In the genomic region with DNA sequence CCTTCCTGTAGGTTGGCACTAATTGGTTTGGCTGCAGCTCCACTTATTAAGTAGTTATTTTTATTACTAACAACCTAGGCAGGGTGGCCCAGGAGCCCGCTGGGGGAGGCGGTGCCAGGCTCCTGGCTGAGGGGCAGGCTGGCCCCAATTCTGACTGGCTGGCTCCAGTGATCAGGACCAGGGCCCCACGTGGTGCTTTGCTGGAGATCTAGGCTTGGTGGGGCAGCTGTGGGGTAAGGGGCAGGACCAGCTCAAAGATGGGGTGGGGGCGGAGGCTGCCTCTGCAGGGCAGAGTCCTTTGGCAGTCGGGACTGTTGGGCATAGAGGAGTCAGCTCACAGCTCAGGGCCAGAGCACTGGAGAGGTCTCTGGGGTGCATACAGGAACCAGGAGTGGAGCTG, we compare ENCODE assay signal across 2 cellular contexts.
TF ChIP-seq lines count a peak whose summit lies in the region.

No MANE protein-coding gene starts in this region.

TF ChIP-seq in liver, 16 proteins besides CTCF, POLR2A, EP300 and RAD21:
- TF ChIP-seq GABPA (IDR thresholded peaks at IDR 0.05 in 1 of 2, conservative IDR thresholded peaks at IDR 0.05 in 1 of 2) = no peak
- peak; percentile 55 for TF ChIP-seq SP1 (IDR thresholded peaks at IDR 0.05)
- TF ChIP-seq HNF4A (conservative IDR thresholded peaks at IDR 0.05) = peak; percentile 76 to 82
- TF ChIP-seq TAF1 (conservative IDR thresholded peaks at IDR 0.05) = no peak
- TF ChIP-seq YY1 (IDR thresholded peaks at IDR 0.05) = no peak
- no peak for TF ChIP-seq NR2F2 (IDR thresholded peaks at IDR 0.05)
- no peak for TF ChIP-seq FOXA2 (IDR thresholded peaks at IDR 0.05)
- no peak for TF ChIP-seq FOXA1 (IDR thresholded peaks at IDR 0.05)
- TF ChIP-seq, protein P1, sequence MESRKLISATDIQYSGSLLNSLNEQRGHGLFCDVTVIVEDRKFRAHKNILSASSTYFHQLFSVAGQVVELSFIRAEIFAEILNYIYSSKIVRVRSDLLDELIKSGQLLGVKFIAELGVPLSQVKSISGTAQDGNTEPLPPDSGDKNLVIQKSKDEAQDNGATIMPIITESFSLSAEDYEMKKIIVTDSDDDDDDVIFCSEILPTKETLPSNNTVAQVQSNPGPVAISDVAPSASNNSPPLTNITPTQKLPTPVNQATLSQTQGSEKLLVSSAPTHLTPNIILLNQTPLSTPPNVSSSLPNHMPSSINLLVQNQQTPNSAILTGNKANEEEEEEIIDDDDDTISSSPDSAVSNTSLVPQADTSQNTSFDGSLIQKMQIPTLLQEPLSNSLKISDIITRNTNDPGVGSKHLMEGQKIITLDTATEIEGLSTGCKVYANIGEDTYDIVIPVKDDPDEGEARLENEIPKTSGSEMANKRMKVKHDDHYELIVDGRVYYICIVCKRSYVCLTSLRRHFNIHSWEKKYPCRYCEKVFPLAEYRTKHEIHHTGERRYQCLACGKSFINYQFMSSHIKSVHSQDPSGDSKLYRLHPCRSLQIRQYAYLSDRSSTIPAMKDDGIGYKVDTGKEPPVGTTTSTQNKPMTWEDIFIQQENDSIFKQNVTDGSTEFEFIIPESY (IDR thresholded peaks at IDR 0.05) = no peak
- TF ChIP-seq JUND (IDR thresholded peaks at IDR 0.05) = no peak
- TF ChIP-seq, protein P2, sequence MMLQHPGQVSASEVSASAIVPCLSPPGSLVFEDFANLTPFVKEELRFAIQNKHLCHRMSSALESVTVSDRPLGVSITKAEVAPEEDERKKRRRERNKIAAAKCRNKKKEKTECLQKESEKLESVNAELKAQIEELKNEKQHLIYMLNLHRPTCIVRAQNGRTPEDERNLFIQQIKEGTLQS (IDR thresholded peaks at IDR 0.05) = no peak
- TF ChIP-seq HNF4G (IDR thresholded peaks at IDR 0.05) = peak; percentile 21
- no peak for TF ChIP-seq REST (IDR thresholded peaks at IDR 0.05)
- peak; percentile 36 to 45 for TF ChIP-seq RXRA (IDR thresholded peaks at IDR 0.05)
- TF ChIP-seq, protein P3, sequence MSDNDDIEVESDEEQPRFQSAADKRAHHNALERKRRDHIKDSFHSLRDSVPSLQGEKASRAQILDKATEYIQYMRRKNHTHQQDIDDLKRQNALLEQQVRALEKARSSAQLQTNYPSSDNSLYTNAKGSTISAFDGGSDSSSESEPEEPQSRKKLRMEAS (IDR thresholded peaks at IDR 0.05) = no peak
- peak in 1 of 2 donors; percentile 29 for TF ChIP-seq EGR1 (IDR thresholded peaks at IDR 0.05; ENCODE audit: low read depth in 2 of 2)

TF ChIP-seq in HepG2, 621 proteins besides CTCF, POLR2A, EP300 and RAD21:
- TF ChIP-seq SALL2 (CRISPR knock-in tag; IDR thresholded peaks at IDR 0.05) (no peak), KDM5A (IDR thresholded peaks at IDR 0.05; ENCODE audit: borderline replicate concordance, low read length) (no peak), BCL6 (CRISPR knock-in tag; IDR thresholded peaks at IDR 0.05) (no peak), ZNF879 (CRISPR knock-in tag; IDR thresholded peaks at IDR 0.05) (no peak), SATB2 (CRISPR knock-in tag; IDR thresholded peaks at IDR 0.05) (no peak), ZNF234 (CRISPR knock-in tag; conservative IDR thresholded peaks at IDR 0.05) (no peak), ZFAT (CRISPR knock-in tag; conservative IDR thresholded peaks at IDR 0.05) (no peak), SMAD3 (CRISPR knock-in tag; IDR thresholded peaks at IDR 0.05) (no peak), ZSCAN29 (CRISPR knock-in tag; conservative IDR thresholded peaks at IDR 0.05) (no peak), ZNF124 (CRISPR knock-in tag; IDR thresholded peaks at IDR 0.05) (no peak), STAT6 (CRISPR knock-in tag; IDR thresholded peaks at IDR 0.05; ENCODE audit: borderline replicate concordance) (no peak), NFE2L1 (CRISPR knock-in tag; IDR thresholded peaks at IDR 0.05; ENCODE audit: borderline replicate concordance) (no peak), HCFC1 (IDR thresholded peaks at IDR 0.05; ENCODE audit: low read depth, low read length) (no peak), ZNF264 (CRISPR knock-in tag; IDR thresholded peaks at IDR 0.05) (no peak), ZFP37 (CRISPR knock-in tag; IDR thresholded peaks at IDR 0.05; ENCODE audit: borderline replicate concordance) (no peak), THYN1 (CRISPR knock-in tag; IDR thresholded peaks at IDR 0.05; ENCODE audit: borderline replicate concordance, low read depth) (no peak), ZNF337 (CRISPR knock-in tag; IDR thresholded peaks at IDR 0.05; ENCODE audit: borderline replicate concordance, low read depth) (no peak)
TF ChIP-seq in HepG2: peak in this region for 0.
